Comparison of ENCODE assay signal across 8 cellular contexts in genomic region chr17:64778367-64779290, GRCh38.
DNase-seq lines count a peak whose midpoint lies in the region; ATAC-seq, FAIRE-seq and TF ChIP-seq lines count a peak whose summit lies in the region.

No MANE protein-coding gene starts in this region.

- H3K4me1 ChIP-seq in colonic mucosa: peaks cover 8% of the 10 kb centered on the region
- peaks cover 43% of the 10 kb centered on the region for H3K4me1 ChIP-seq in mucosa of descending colon (ENCODE audit: low read depth)

- H3K9me3 ChIP-seq in colonic mucosa (no peaks in the 10 kb centered on the region), mucosa of descending colon (no peaks in the 10 kb centered on the region)

- H3K4me3 ChIP-seq in colonic mucosa (peak overlapping the region; percentile 25), mucosa of descending colon (no peak overlapping the region)

- no peak for TF ChIP-seq POLR2A in GM12892 (IDR thresholded peaks at IDR 0.05; ENCODE audit: low read depth, low read length)

- peak overlapping the region; percentile 60 for H3K27ac ChIP-seq in colonic mucosa

- no peaks in the 10 kb centered on the region for H3K36me3 ChIP-seq in colonic mucosa
- no peaks in the 10 kb centered on the region for H3K36me3 ChIP-seq in mucosa of descending colon (ENCODE audit: low read depth)

- no peaks in the 10 kb centered on the region for H3K27me3 ChIP-seq in colonic mucosa

- TF ChIP-seq CTCF in colonic mucosa (IDR thresholded peaks at IDR 0.05) (no peak), mucosa of descending colon (IDR thresholded peaks at IDR 0.05) (no peak)

- ATAC-seq in mucosa of descending colon: peak; percentile 11
- no peak for ATAC-seq in HG03565 (IDR thresholded peaks at IDR 0.05; ENCODE audit: unreplicated experiment)
- no peak for ATAC-seq in HG03520 (IDR thresholded peaks at IDR 0.05; ENCODE audit: unreplicated experiment)

- intact Hi-C loops in colonic mucosa (cut with DNase I) (no loop called here), mucosa of descending colon (cut with DNase I, micrococcal nuclease) (no loop called here)

- DNase-seq in DMS53 (lab: John Stamatoyannopoulos, UW) (peak; percentile 92), NCI-H2171 (lab: John Stamatoyannopoulos, UW) (peak; percentile 36), colonic mucosa (peak; percentile 49), mucosa of descending colon (peak; percentile 50 to 74 (median 71)), hepatic stellate cell (ENCODE audit: low spot score) (no peak), GM12892 (ENCODE audit: insufficient read length) (no peak)

- peak overlapping the region in 1 of 2 donors; percentile 60 for H3K9ac ChIP-seq in colonic mucosa (ENCODE audit: low read depth in 2 of 2, low read length in 2 of 2)

- no peak for FAIRE-seq in GM12892 (lab: Jason Lieb, UNC)

Comparison
In these comparisons a context has a peak if more than half of its experiments do, and no peak if none do; other contexts are left out.
1. DNase-seq: peak in DMS53 (single experiment), NCI-H2171 (single experiment), colonic mucosa (single experiment) and mucosa of descending colon (3 of 3); none in hepatic stellate cell (single experiment) and GM12892 (single experiment).